ENCODE assay signal across 8 cellular contexts in genomic region chr9:73143606-73144328, GRCh38. TPM values are rescaled to one million over a fixed set of nuclear protein-coding genes. Genes with fewer than 3 reads are reported as not detected.
DNase-seq lines count a peak whose midpoint lies in the region; ATAC-seq and TF ChIP-seq lines count a peak whose summit lies in the region.

No MANE protein-coding gene starts in this region.

- H2BK5ac ChIP-seq in H9 (ENCODE audit: insufficient read length, low read length), result no peak overlapping the region

- WGBS in smooth muscle cell (ENCODE audit: low lambda C conversion rate), result 12% methylated on average over 2 of the region's 2 CpGs
- WGBS in H9 (ENCODE audit: extremely low coverage, insufficient read length, low lambda C conversion rate), result no CpG with 5 or more reads among the region's 2 CpGs

- H3K4me2 ChIP-seq in smooth muscle cell (peak overlapping the region; percentile 49), H9 (ENCODE audit: insufficient read depth, insufficient read length, low read length) (no peak overlapping the region)

- H2BK12ac ChIP-seq in H9 (ENCODE audit: insufficient read length, low read depth, low read length), result no peak overlapping the region

- H4K5ac ChIP-seq in H9 (ENCODE audit: insufficient read length, low read depth, low read length), result no peak overlapping the region

- H3K79me2 ChIP-seq in smooth muscle cell (ENCODE audit: low read depth), result no peaks in the 10 kb centered on the region
- H3K79me2 ChIP-seq in H9 (ENCODE audit: insufficient read depth, low read length), result no peaks in the 10 kb centered on the region

- H3K18ac ChIP-seq in H9 (ENCODE audit: insufficient read length, low read depth, low read length), result no peak overlapping the region

- H3K27ac Mint-ChIP-seq in HFFc6, result peak overlapping the region; percentile 79
- peak overlapping the region in 1 of 3 experiments; percentile 17; a peak in 1 of 7 replicates for H3K27ac Mint-ChIP-seq in H9

- H3K36me3 Mint-ChIP-seq in HFFc6 (ENCODE audit: low read depth) (no peaks in the 10 kb centered on the region), H9 (ENCODE audit: insufficient read depth in 1 of 3, low read depth in 3 of 3) (no peaks in the 10 kb centered on the region; a peak in 2 of 7 replicates)

- H3K4me3 Mint-ChIP-seq in HFFc6 (peak overlapping the region; percentile 59), H9 (no peak overlapping the region)

- H3K9me3 Mint-ChIP-seq in HFFc6 (no peaks in the 10 kb centered on the region), H9 (no peaks in the 10 kb centered on the region)

- H3K27ac ChIP-seq in SK-N-MC (peak overlapping the region; percentile 99), foreskin keratinocyte (peak overlapping the region; percentile 65), smooth muscle cell (ENCODE audit: low read depth) (peak overlapping the region; percentile 87), H9 (ENCODE audit: insufficient read length, low read depth, low read length) (no peak overlapping the region)

- H2BK15ac ChIP-seq in H9 (ENCODE audit: low read depth, low read length), result no peak overlapping the region

- no peak overlapping the region for H2AK5ac ChIP-seq in H9 (ENCODE audit: insufficient read length, low read length)

- no peak overlapping the region for H2BK20ac ChIP-seq in H9 (ENCODE audit: low read depth, low read length, poor library complexity, severe bottlenecking)

- no peak overlapping the region for H3T11ph ChIP-seq in H9 (ENCODE audit: low read length)

- H3K4me3 ChIP-seq in SK-N-MC (peak overlapping the region; percentile 66), smooth muscle cell (no peak overlapping the region)

- H3K4me1 Mint-ChIP-seq in HFFc6 (ENCODE audit: low read depth), result peaks cover 63% of the 10 kb centered on the region
- H3K4me1 Mint-ChIP-seq in H9, result peaks cover 7 to 16% of the 10 kb centered on the region in 2 experiments

- no peaks in the 10 kb centered on the region for H3K23me2 ChIP-seq in H9 (ENCODE audit: insufficient read length, low read depth, low read length, poor library complexity, severe bottlenecking)

- no peaks in the 10 kb centered on the region for H3K27me3 ChIP-seq in foreskin keratinocyte
- H3K27me3 ChIP-seq in smooth muscle cell (ENCODE audit: low read depth), result no peaks in the 10 kb centered on the region
- no peaks in the 10 kb centered on the region for H3K27me3 ChIP-seq in H9 (ENCODE audit: insufficient read depth, low read length)

- TF ChIP-seq CTCF in HFFc6 (IDR thresholded peaks at IDR 0.05) (no peak), foreskin keratinocyte (conservative IDR thresholded peaks at IDR 0.05) (no peak), smooth muscle cell (IDR thresholded peaks at IDR 0.05; ENCODE audit: borderline replicate concordance, insufficient read depth, poor library complexity, severe bottlenecking) (no peak), H9 (conservative IDR thresholded peaks at IDR 0.05) (no peak)

- H3K9ac ChIP-seq in SK-N-MC (ENCODE audit: insufficient read length) (peak overlapping the region; percentile 70), smooth muscle cell (ENCODE audit: low read depth) (peak overlapping the region; percentile 27), H9 (ENCODE audit: extremely low read depth, insufficient read length, low read length) (no peak overlapping the region)

- H3K36me3 ChIP-seq in SK-N-MC (ENCODE audit: insufficient read depth, low read length) (no peaks in the 10 kb centered on the region), smooth muscle cell (ENCODE audit: low read depth) (no peaks in the 10 kb centered on the region)

- no peak overlapping the region for H3K4ac ChIP-seq in H9 (ENCODE audit: low read depth, low read length)

- H3K4me1 ChIP-seq in foreskin keratinocyte, result peaks cover 23% of the 10 kb centered on the region
- peaks cover 14% of the 10 kb centered on the region for H3K4me1 ChIP-seq in smooth muscle cell (ENCODE audit: low read depth)
- no peaks in the 10 kb centered on the region for H3K4me1 ChIP-seq in H9 (ENCODE audit: insufficient read depth, low read length)

- H2AFZ ChIP-seq in smooth muscle cell (ENCODE audit: low read depth) (peak overlapping the region; percentile 6), H9 (ENCODE audit: low read length) (no peak overlapping the region)

- no peaks in the 10 kb centered on the region for H4K20me1 ChIP-seq in smooth muscle cell (ENCODE audit: low read depth)
- no peaks in the 10 kb centered on the region for H4K20me1 ChIP-seq in H9 (ENCODE audit: control insufficient read depth, insufficient read depth, insufficient read length)

- no peak overlapping the region for H4K91ac ChIP-seq in H9 (ENCODE audit: insufficient read length, low read depth, low read length)

- H3K27me3 Mint-ChIP-seq in HFFc6 (ENCODE audit: insufficient read depth) (no peaks in the 10 kb centered on the region), H9 (ENCODE audit: low read depth) (no peaks in the 10 kb centered on the region)

- H3K56ac ChIP-seq in H9 (ENCODE audit: insufficient read length, low read depth, low read length), result no peak overlapping the region

- H3K79me1 ChIP-seq in H9 (ENCODE audit: insufficient read depth, low read depth, low read length, poor library complexity, severe bottlenecking), result no peaks in the 10 kb centered on the region

- DNase-seq in HFFc6 (peak; percentile 78), SK-N-MC (ENCODE audit: low read depth, low spot score) (peak; percentile 89), foreskin keratinocyte (peak; percentile 88 to 93), smooth muscle cell (lab: John Stamatoyannopoulos, UW; ENCODE audit: unreplicated experiment) (no peak), NCI-H1092 (lab: John Stamatoyannopoulos, UW) (no peak), hypothalamus (lab: John Stamatoyannopoulos, UW) (no peak), H9 (no peak)
- DNase-seq in stimulated activated CD4-positive, alpha-beta T cell treated with anti-CD3 and anti-CD28 coated beads, Interleukin-15, amount 100 ng/mL, for 24 hours, result no peak

- H3K9me3 ChIP-seq in SK-N-MC (ENCODE audit: low read depth, low read length), result no peaks in the 10 kb centered on the region
- no peaks in the 10 kb centered on the region for H3K9me3 ChIP-seq in smooth muscle cell (replicated peaks; ENCODE audit: low read depth)
- H3K9me3 ChIP-seq in H9 (ENCODE audit: control insufficient read depth, low read depth, low read length), result no peaks in the 10 kb centered on the region

- no peak overlapping the region for H3K23ac ChIP-seq in H9 (ENCODE audit: insufficient read length, low read depth, low read length)

- no peak overlapping the region for H3K14ac ChIP-seq in H9 (ENCODE audit: insufficient read depth, low read length)

- peaks cover 27% of the 10 kb centered on the region for H3F3A ChIP-seq in smooth muscle cell (ENCODE audit: low read depth)

- ATAC-seq in foreskin keratinocyte, result peak; percentile 86

- no peak overlapping the region for H2BK120ac ChIP-seq in H9 (ENCODE audit: low read depth, low read length, poor library complexity, severe bottlenecking)

- H4K8ac ChIP-seq in H9 (replicated peaks; ENCODE audit: insufficient read length, low read depth, low read length), result no peak overlapping the region

RNA-seq across cellular contexts. Expression of gene ANXA1, which starts 7.9 kb away (rescaled TPM):
- total RNA-seq in HFFc6 (2021; fragmentation: NEBNext Ultra II Directional; extraction: Animal tissue kit (Norgen Biotek cat#: 25700)), result 1,000 to 10,000 TPM in 4 of 6 experiments, 100 to 1,000 TPM in 2; 933 to 1,109 (median 1,040) TPM
- total RNA-seq in foreskin keratinocyte, result 880 and 908 TPM in 2 replicates
- polyA plus RNA-seq in foreskin keratinocyte, result 712 and 776 TPM in 2 replicates
- total RNA-seq in smooth muscle cell, result 897 and 967 TPM in 2 replicates
- polyA plus RNA-seq in smooth muscle cell, result 266 and 573 TPM in 2 replicates
- total RNA-seq in H9 (2021), result 3.5 and 3.6 TPM in 2 replicates

Comparison
In these comparisons a context has a peak if more than half of its experiments do, and no peak if none do; other contexts are left out.
1. DNase-seq: peak in HFFc6 (single experiment), SK-N-MC (single experiment) and foreskin keratinocyte (2 of 2); none in smooth muscle cell (single experiment), NCI-H1092 (single experiment), hypothalamus (0 of 51), stimulated activated CD4-positive, alpha-beta T cell treated with anti-CD3 and anti-CD28 coated beads, Interleukin-15, amount 100 ng/mL, for 24 hours (single experiment) and H9 (single experiment).
2. RNA of gene ANXA1, which starts 7.9 kb away (total RNA-seq): 933 to 1,109 TPM in HFFc6, 897 to 967 TPM in smooth muscle cell and 880 to 908 TPM in foreskin keratinocyte; 3.5 to 3.6 TPM in H9; every median in the first group is over 100 times any median in the second.